1 cellular context compared by ENCODE assay signal in genomic region chr3:121063628-121064027, GRCh38.
TF ChIP-seq lines count a peak whose summit lies in the region.

No MANE protein-coding gene starts in this region.

TF ChIP-seq in WTC11, 78 proteins besides CTCF, POLR2A, EP300 and RAD21 (continued from another document):
- TF ChIP-seq, protein P1, sequence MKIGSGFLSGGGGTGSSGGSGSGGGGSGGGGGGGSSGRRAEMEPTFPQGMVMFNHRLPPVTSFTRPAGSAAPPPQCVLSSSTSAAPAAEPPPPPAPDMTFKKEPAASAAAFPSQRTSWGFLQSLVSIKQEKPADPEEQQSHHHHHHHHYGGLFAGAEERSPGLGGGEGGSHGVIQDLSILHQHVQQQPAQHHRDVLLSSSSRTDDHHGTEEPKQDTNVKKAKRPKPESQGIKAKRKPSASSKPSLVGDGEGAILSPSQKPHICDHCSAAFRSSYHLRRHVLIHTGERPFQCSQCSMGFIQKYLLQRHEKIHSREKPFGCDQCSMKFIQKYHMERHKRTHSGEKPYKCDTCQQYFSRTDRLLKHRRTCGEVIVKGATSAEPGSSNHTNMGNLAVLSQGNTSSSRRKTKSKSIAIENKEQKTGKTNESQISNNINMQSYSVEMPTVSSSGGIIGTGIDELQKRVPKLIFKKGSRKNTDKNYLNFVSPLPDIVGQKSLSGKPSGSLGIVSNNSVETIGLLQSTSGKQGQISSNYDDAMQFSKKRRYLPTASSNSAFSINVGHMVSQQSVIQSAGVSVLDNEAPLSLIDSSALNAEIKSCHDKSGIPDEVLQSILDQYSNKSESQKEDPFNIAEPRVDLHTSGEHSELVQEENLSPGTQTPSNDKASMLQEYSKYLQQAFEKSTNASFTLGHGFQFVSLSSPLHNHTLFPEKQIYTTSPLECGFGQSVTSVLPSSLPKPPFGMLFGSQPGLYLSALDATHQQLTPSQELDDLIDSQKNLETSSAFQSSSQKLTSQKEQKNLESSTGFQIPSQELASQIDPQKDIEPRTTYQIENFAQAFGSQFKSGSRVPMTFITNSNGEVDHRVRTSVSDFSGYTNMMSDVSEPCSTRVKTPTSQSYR (CRISPR knock-in tag; IDR thresholded peaks at IDR 0.05), result 0 out of 2 replicates have a peak, but pooled peaks have one; percentile 44
- TF ChIP-seq, protein P2, sequence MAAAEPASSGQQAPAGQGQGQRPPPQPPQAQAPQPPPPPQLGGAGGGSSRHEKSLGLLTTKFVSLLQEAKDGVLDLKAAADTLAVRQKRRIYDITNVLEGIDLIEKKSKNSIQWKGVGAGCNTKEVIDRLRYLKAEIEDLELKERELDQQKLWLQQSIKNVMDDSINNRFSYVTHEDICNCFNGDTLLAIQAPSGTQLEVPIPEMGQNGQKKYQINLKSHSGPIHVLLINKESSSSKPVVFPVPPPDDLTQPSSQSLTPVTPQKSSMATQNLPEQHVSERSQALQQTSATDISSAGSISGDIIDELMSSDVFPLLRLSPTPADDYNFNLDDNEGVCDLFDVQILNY (CRISPR knock-in tag; IDR thresholded peaks at IDR 0.05), result no peak
- no peak for TF ChIP-seq NR2C2 (CRISPR knock-in tag; IDR thresholded peaks at IDR 0.05)
